Comparison of ENCODE assay signal across 29 cellular contexts in the genomic region with DNA sequence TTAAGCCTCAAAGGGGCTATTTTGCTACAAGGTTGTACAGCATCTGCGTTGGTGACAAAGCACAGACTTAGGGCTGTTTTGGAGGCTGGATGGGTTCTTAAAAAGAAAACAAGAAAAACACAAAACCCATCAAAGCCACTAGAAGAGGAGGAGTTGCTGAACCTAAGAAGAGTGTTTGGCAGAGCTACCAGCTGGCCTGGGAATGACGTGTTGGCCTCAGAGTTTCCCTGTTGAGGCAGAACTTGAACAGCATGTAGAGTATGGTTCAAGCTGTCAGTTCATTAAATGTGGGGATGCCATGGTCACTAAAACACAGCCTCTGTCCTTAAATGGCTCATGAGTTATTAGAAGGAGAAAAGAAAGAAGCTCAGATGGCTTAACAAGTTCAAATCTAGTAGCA.
DNase-seq lines count a peak whose midpoint lies in the region; ATAC-seq and TF ChIP-seq lines count a peak whose summit lies in the region.
"Had no signal": no experiment of that assay in that cellular context is flagged by ENCODE, and none has a peak within 500 bp of the region (broad histone marks: within the 10 kb centered on the region; RNA-seq: fewer than 3 reads in every experiment).

No MANE protein-coding gene starts in this region.

- DNase-seq in brain pericyte (ENCODE audit: low read depth, low spot score) (peak; percentile 39), foreskin fibroblast (peak; percentile 41 to 63), osteocyte (ENCODE audit: extremely low spot score, unreplicated experiment) (no peak), thyroid gland (peak; percentile 55 to 63), T-cell (no peak), NCI-H748 treated with DMSO at 0.1 percent for 48 hours (lab: John Stamatoyannopoulos, UW) (no peak)
- no peak for DNase-seq in stimulated activated effector memory CD8-positive, alpha-beta T cell treated with anti-CD3 and anti-CD28 coated beads, Interleukin-12 subunit alpha, Interleukin-12 subunit beta, amount 100 ng/mL, for 72 hours (ENCODE audit: low spot score in 2 of 2)
- DNase-seq: activated B cell treated with CpG ODN at 0.5 μM for 24 hours; activated CD4-positive, alpha-beta T cell treated with anti-CD3 and anti-CD28 coated beads, Interleukin-2, amount 50 U/mL, for 4 hours; activated CD8-positive, alpha-beta memory T cell treated with anti-CD3 and anti-CD28 coated beads, Interleukin-2, amount 50 U/mL, for 4 hours; anterior cingulate cortex; CD4-positive, alpha-beta memory T cell; dorsolateral prefrontal cortex; foreskin melanocyte; hippocampal formation; NCI-H1105; NCI-H2029 treated with DMSO at 0.1 percent for 48 hours; NCI-H226; NCI-H774; small intestine; stimulated activated CD4-positive, alpha-beta T cell treated with anti-CD3 and anti-CD28 coated beads, Interleukin-2, amount 100 ng/mL, for 24 hours; trophoblast cell had no signal

- POLR2A ChIA-PET in T-cell (lab: Charles Lee) = no interaction called here

- intact Hi-C loops in thyroid gland (cut with DNase I) = no loop called here

- H3K4me3 ChIP-seq in foreskin fibroblast (ENCODE audit: low read depth in 1 of 2, low read length in 2 of 2) (no peak overlapping the region), thyroid gland (replicated peaks in 1 of 3) (no peak overlapping the region)
- H3K4me3 ChIP-seq: dorsolateral prefrontal cortex had no signal

- H3K9me3 Mint-ChIP-seq in osteocyte (ENCODE audit: unreplicated experiment) (peaks cover 9% of the 10 kb centered on the region), T-cell (peaks cover 0 to 4% (median 0%) of the 10 kb centered on the region in 3 donors)
- no peaks in the 10 kb centered on the region for H3K9me3 Mint-ChIP-seq in stimulated activated effector memory CD8-positive, alpha-beta T cell treated with anti-CD3 and anti-CD28 coated beads, Interleukin-12 subunit alpha, Interleukin-12 subunit beta, amount 100 ng/mL, for 72 hours
- H3K9me3 Mint-ChIP-seq: activated B cell treated with CpG ODN at 0.5 μM for 24 hours; activated naive CD4-positive, alpha-beta T cell treated with anti-CD3 and anti-CD28 coated beads, Interleukin-2, amount 50 U/mL, for 72 hours; activated T-helper 17 cell treated with anti-CD3 and anti-CD28 coated beads, Interleukin-2, amount 50 U/mL, for 72 hours; CD4-positive, alpha-beta memory T cell; central memory CD8-positive, alpha-beta T cell had no signal

- ATAC-seq in GM19452 (IDR thresholded peaks at IDR 0.05; ENCODE audit: unreplicated experiment) (no peak), T-cell (replicated peaks in 1 of 4) (no peak)
- no peak for ATAC-seq in stimulated activated effector memory CD8-positive, alpha-beta T cell treated with anti-CD3 and anti-CD28 coated beads, Interleukin-12 subunit alpha, Interleukin-12 subunit beta, amount 100 ng/mL, for 72 hours
- ATAC-seq: activated naive CD4-positive, alpha-beta T cell treated with anti-CD3 and anti-CD28 coated beads, Interleukin-2, amount 50 U/mL, for 72 hours; activated T-helper 17 cell treated with anti-CD3 and anti-CD28 coated beads, Interleukin-2, amount 50 U/mL, for 72 hours had no signal

- H3K36me3 Mint-ChIP-seq in osteocyte (ENCODE audit: unreplicated experiment) (no peaks in the 10 kb centered on the region), T-cell (no peaks in the 10 kb centered on the region)
- no peaks in the 10 kb centered on the region for H3K36me3 Mint-ChIP-seq in stimulated activated effector memory CD8-positive, alpha-beta T cell treated with anti-CD3 and anti-CD28 coated beads, Interleukin-12 subunit alpha, Interleukin-12 subunit beta, amount 100 ng/mL, for 72 hours
- H3K36me3 Mint-ChIP-seq: activated naive CD4-positive, alpha-beta T cell treated with anti-CD3 and anti-CD28 coated beads, Interleukin-2, amount 50 U/mL, for 72 hours; CD4-positive, alpha-beta memory T cell had no signal

- TF ChIP-seq CTCF in foreskin fibroblast (IDR thresholded peaks at IDR 0.05; ENCODE audit: low read depth, low read length) (no peak), osteocyte (IDR thresholded peaks at IDR 0.05) (no peak), thyroid gland (IDR thresholded peaks at IDR 0.05) (no peak)

- no peak for TF ChIP-seq POLR2A in thyroid gland (IDR thresholded peaks at IDR 0.05)

- H3K27me3 Mint-ChIP-seq in osteocyte (ENCODE audit: unreplicated experiment) (no peaks in the 10 kb centered on the region), T-cell (peaks cover 25 to 29% of the 10 kb centered on the region in 2 donors)
- H3K27me3 Mint-ChIP-seq: progenitor cell of endocrine pancreas had no signal

- peaks cover 0 to 13% of the 10 kb centered on the region in 2 donors for H3K4me1 ChIP-seq in thyroid gland

- WGBS in thyroid gland, 2 donors = 16 to 29% methylated on average over 2 of the region's 2 CpGs

- H3K27ac Mint-ChIP-seq in osteocyte (ENCODE audit: unreplicated experiment) = peak overlapping the region; percentile 95
- H3K27ac Mint-ChIP-seq in T-cell = no peak overlapping the region
- H3K27ac Mint-ChIP-seq in stimulated activated effector memory CD8-positive, alpha-beta T cell treated with anti-CD3 and anti-CD28 coated beads, Interleukin-12 subunit alpha, Interleukin-12 subunit beta, amount 100 ng/mL, for 72 hours = no peak overlapping the region
- H3K27ac Mint-ChIP-seq: activated B cell treated with CpG ODN at 0.5 μM for 24 hours; activated naive CD4-positive, alpha-beta T cell treated with anti-CD3 and anti-CD28 coated beads, Interleukin-2, amount 50 U/mL, for 72 hours; activated T-helper 17 cell treated with anti-CD3 and anti-CD28 coated beads, Interleukin-2, amount 50 U/mL, for 72 hours; CD4-positive, alpha-beta memory T cell; IgD-negative memory B cell; progenitor cell of endocrine pancreas had no signal

- H3K9me3 ChIP-seq in thyroid gland = no peaks in the 10 kb centered on the region

- peaks cover 66% of the 10 kb centered on the region for H3K4me1 Mint-ChIP-seq in osteocyte (ENCODE audit: unreplicated experiment)
- H3K4me1 Mint-ChIP-seq in T-cell = no peaks in the 10 kb centered on the region
- H3K4me1 Mint-ChIP-seq in stimulated activated effector memory CD8-positive, alpha-beta T cell treated with anti-CD3 and anti-CD28 coated beads, Interleukin-12 subunit alpha, Interleukin-12 subunit beta, amount 100 ng/mL, for 72 hours = no peaks in the 10 kb centered on the region
- H3K4me1 Mint-ChIP-seq: activated B cell treated with CpG ODN at 0.5 μM for 24 hours; activated T-helper 17 cell treated with anti-CD3 and anti-CD28 coated beads, Interleukin-2, amount 50 U/mL, for 72 hours; CD4-positive, alpha-beta memory T cell; central memory CD8-positive, alpha-beta T cell; IgD-negative memory B cell had no signal

- no peaks in the 10 kb centered on the region for H3K27me3 ChIP-seq in thyroid gland

- peak overlapping the region in 2 of 3 donors; percentile 16 to 43 for H3K27ac ChIP-seq in thyroid gland

- H3K4me3 Mint-ChIP-seq in osteocyte (ENCODE audit: unreplicated experiment) = no peak overlapping the region
- no peak overlapping the region for H3K4me3 Mint-ChIP-seq in T-cell
- no peak overlapping the region for H3K4me3 Mint-ChIP-seq in stimulated activated effector memory CD8-positive, alpha-beta T cell treated with anti-CD3 and anti-CD28 coated beads, Interleukin-12 subunit alpha, Interleukin-12 subunit beta, amount 100 ng/mL, for 72 hours
- H3K4me3 Mint-ChIP-seq: activated B cell treated with CpG ODN at 0.5 μM for 24 hours; activated T-helper 17 cell treated with anti-CD3 and anti-CD28 coated beads, Interleukin-2, amount 50 U/mL, for 72 hours; CD4-positive, alpha-beta memory T cell; central memory CD8-positive, alpha-beta T cell; IgD-negative memory B cell; nephron had no signal

- CTCF ChIA-PET in T-cell (lab: Charles Lee) = no interaction called here

- H3K36me3 ChIP-seq in thyroid gland = no peaks in the 10 kb centered on the region

Comparison
In these comparisons a context has a peak if more than half of its experiments do, and no peak if none do; other contexts are left out.
1. DNase-seq: peak in brain pericyte (single experiment), foreskin fibroblast (2 of 2) and thyroid gland (2 of 2); none in osteocyte (single experiment), T-cell (0 of 34), stimulated activated effector memory CD8-positive, alpha-beta T cell treated with anti-CD3 and anti-CD28 coated beads, Interleukin-12 subunit alpha, Interleukin-12 subunit beta, amount 100 ng/mL, for 72 hours (0 of 2) and NCI-H748 treated with DMSO at 0.1 percent for 48 hours (single experiment).